In the genomic region with DNA sequence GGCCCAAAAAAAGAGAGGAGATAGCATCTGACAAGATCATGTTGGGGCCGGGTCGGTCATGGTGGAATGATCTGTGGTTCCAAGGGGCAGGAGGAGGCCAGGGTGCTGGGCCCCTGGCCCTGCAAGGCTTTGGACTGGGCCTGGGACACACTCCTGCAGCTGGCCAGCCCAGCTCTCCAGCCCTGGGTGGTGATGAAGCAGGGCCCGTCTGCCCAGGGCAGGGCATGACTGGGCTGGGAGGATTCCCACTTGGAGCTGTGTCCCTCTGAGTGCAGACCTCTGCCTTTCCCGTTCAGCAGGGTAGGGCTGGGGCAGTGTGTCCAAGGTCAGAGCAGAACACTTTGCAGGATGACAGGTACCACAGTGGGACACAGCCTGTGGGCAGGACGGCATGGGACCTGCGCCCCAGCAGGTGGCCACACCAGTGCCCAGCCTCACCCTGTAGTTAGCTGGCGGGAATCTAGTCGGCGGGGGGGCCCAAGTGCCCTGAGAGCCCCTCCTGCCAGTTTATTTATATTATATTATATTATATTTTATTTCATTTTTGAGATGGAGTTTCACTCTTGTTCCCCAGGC, we compare ENCODE assay signal across 25 cellular contexts. TPM values are rescaled to one million over a fixed set of nuclear protein-coding genes. Genes with fewer than 3 reads are reported as not detected.
DNase-seq lines count a peak whose midpoint lies in the region; ATAC-seq and TF ChIP-seq lines count a peak whose summit lies in the region.
"Had no signal": no experiment of that assay in that cellular context is flagged by ENCODE, and none has a peak within 500 bp of the region (broad histone marks: within the 10 kb centered on the region; RNA-seq: fewer than 3 reads in every experiment).

No MANE protein-coding gene starts in this region.

- H3K27me3 ChIP-seq in right cardiac atrium (ENCODE audit: control insufficient read depth, insufficient read depth): no peaks in the 10 kb centered on the region
- H3K27me3 ChIP-seq in right atrium auricular region: no peaks in the 10 kb centered on the region
- H3K27me3 ChIP-seq in dorsolateral prefrontal cortex: no peaks in the 10 kb centered on the region
- no peaks in the 10 kb centered on the region for H3K27me3 ChIP-seq in neural progenitor cell
- H3K27me3 ChIP-seq in hepatocyte: no peaks in the 10 kb centered on the region

- no peaks in the 10 kb centered on the region for H3F3A ChIP-seq in neural progenitor cell (ENCODE audit: low read depth)

- H2AFZ ChIP-seq in neural progenitor cell (replicated peaks) (no peak overlapping the region), hepatocyte (no peak overlapping the region)
- H2AFZ ChIP-seq: GM23338 had no signal

- H3K9me3 ChIP-seq in right cardiac atrium (ENCODE audit: control insufficient read depth, low read length): no peaks in the 10 kb centered on the region
- H3K9me3 ChIP-seq in right atrium auricular region: no peaks in the 10 kb centered on the region
- no peaks in the 10 kb centered on the region for H3K9me3 ChIP-seq in neural progenitor cell (ENCODE audit: low read depth)
- H3K9me3 ChIP-seq in hepatocyte (ENCODE audit: low read depth): no peaks in the 10 kb centered on the region
- H3K9me3 ChIP-seq: Caco-2 had no signal

- peaks cover 2% of the 10 kb centered on the region for H3K4me1 Mint-ChIP-seq in neural progenitor cell

- H3K4me3 ChIP-seq in right cardiac atrium (ENCODE audit: low read length) (no peak overlapping the region), right atrium auricular region (no peak overlapping the region), dorsolateral prefrontal cortex (no peak overlapping the region), neural progenitor cell (no peak overlapping the region), hepatocyte (no peak overlapping the region)
- H3K4me3 ChIP-seq: GM23338, K562, SK-N-MC had no signal

- H3K9me2 ChIP-seq in hepatocyte (replicated peaks; ENCODE audit: insufficient read depth): no peaks in the 10 kb centered on the region

- H4K20me1 ChIP-seq in neural progenitor cell (ENCODE audit: low read depth) (peaks cover 4% of the 10 kb centered on the region), hepatocyte (ENCODE audit: insufficient read depth, poor library complexity, severe bottlenecking) (no peaks in the 10 kb centered on the region)

- no peak overlapping the region for H3K4me3 Mint-ChIP-seq in neural progenitor cell
- H3K4me3 Mint-ChIP-seq: CD8-positive, alpha-beta T cell; GM23338 had no signal

- TF ChIP-seq CTCF in right atrium auricular region (IDR thresholded peaks at IDR 0.05) (no peak), dorsolateral prefrontal cortex (IDR thresholded peaks at IDR 0.05 in 54 of 56, conservative IDR thresholded peaks at IDR 0.05 in 2 of 56; ENCODE audit: low read depth in 1 of 56, partially characterized antibody in 56 of 56) (no peak), neural progenitor cell (IDR thresholded peaks at IDR 0.05) (no peak), hepatocyte (IDR thresholded peaks at IDR 0.05; ENCODE audit: poor library complexity) (no peak)

- no peaks in the 10 kb centered on the region for H3K36me3 Mint-ChIP-seq in neural progenitor cell

- H3K4me1 ChIP-seq in right cardiac atrium (ENCODE audit: control insufficient read depth, insufficient read depth, low read length) (peaks cover 2% of the 10 kb centered on the region), right atrium auricular region (peaks cover 0 to 10% of the 10 kb centered on the region in 2 donors), neural progenitor cell (no peaks in the 10 kb centered on the region), hepatocyte (ENCODE audit: insufficient read depth) (peaks cover 19% of the 10 kb centered on the region)

- intact Hi-C loops in right cardiac atrium (cut with DNase I): no loop called here
- intact Hi-C loops in dorsolateral prefrontal cortex (cut with DNase I): no loop called here

- no peak for ATAC-seq in right cardiac atrium
- no peak for ATAC-seq in HG03280 (IDR thresholded peaks at IDR 0.05; ENCODE audit: unreplicated experiment)
- ATAC-seq: CD8-positive, alpha-beta T cell; GM23338; K562 had no signal

- no peak overlapping the region for H3K9ac ChIP-seq in neural progenitor cell

- H3K9me3 Mint-ChIP-seq in neural progenitor cell: no peaks in the 10 kb centered on the region
- H3K9me3 Mint-ChIP-seq: CD8-positive, alpha-beta T cell; GM23338 had no signal

- H3K36me3 ChIP-seq in right atrium auricular region (peaks cover 20% of the 10 kb centered on the region), neural progenitor cell (no peaks in the 10 kb centered on the region), hepatocyte (replicated peaks; ENCODE audit: insufficient read depth, low read depth) (no peaks in the 10 kb centered on the region)

- peaks cover 2% of the 10 kb centered on the region for H3K27me3 Mint-ChIP-seq in neural progenitor cell (ENCODE audit: insufficient read depth, low read depth)

- 90% methylated on average over 9 of the region's 9 CpGs for WGBS in right cardiac atrium
- 91% methylated on average over 9 of the region's 9 CpGs for WGBS in hepatocyte (ENCODE audit: low lambda C conversion rate, missing lambda C conversion rate)

- no peak overlapping the region for H3K4me2 ChIP-seq in neural progenitor cell
- no peak overlapping the region for H3K4me2 ChIP-seq in hepatocyte
- H3K4me2 ChIP-seq: GM23338 had no signal

- H3K27ac ChIP-seq in right cardiac atrium (ENCODE audit: low read length) (no peak overlapping the region), right atrium auricular region (no peak overlapping the region), dorsolateral prefrontal cortex (peak overlapping the region in 30 of 59 donors; percentile 1 to 94 (median 72)), neural progenitor cell (no peak overlapping the region), hepatocyte (no peak overlapping the region)
- H3K27ac ChIP-seq: 22Rv1, SK-N-MC had no signal

- DNase-seq in right cardiac atrium: peak in 2 of 3 donors; percentile 16 to 35
- DNase-seq in right atrium auricular region (ENCODE audit: low spot score): no peak
- DNase-seq in dorsolateral prefrontal cortex: no peak
- DNase-seq in neural progenitor cell (ENCODE audit: low spot score): no peak
- no peak for DNase-seq in AG08396 (ENCODE audit: low spot score)
- no peak for DNase-seq in hepatocyte (ENCODE audit: low spot score)
- no peak for DNase-seq in NCI-H510A (lab: John Stamatoyannopoulos, UW)
- DNase-seq: AML-193; C1 segment of cervical spinal cord; Caco-2; CD8-positive, alpha-beta T cell; HCEC 1CT; Kasumi-1; MV-4-11; NCI-H1105; NCI-H1436 treated with DMSO at 0.1 percent for 48 hours; NCI-H2029 treated with DMSO at 0.1 percent for 48 hours; NCI-H2227 treated with DMSO at 0.1 percent for 48 hours; NCI-H69; SIG-M5 had no signal

- H3K27ac Mint-ChIP-seq in neural progenitor cell: peak overlapping the region; percentile 9
- H3K27ac Mint-ChIP-seq: CD8-positive, alpha-beta T cell; GM23338 had no signal

- H3K79me2 ChIP-seq in neural progenitor cell (ENCODE audit: low read depth) (no peaks in the 10 kb centered on the region), hepatocyte (peaks cover 6% of the 10 kb centered on the region)

RNA-seq across cellular contexts. Expression of gene MYO15B, which starts 27.6 kb away (rescaled TPM):
- total RNA-seq in right cardiac atrium (100 to 1,000 TPM in 1 of 4 donors, 10 to 100 TPM in 3; 75.8 to 131 (median 93.4) TPM), right atrium auricular region (10 to 100 TPM; 29.3 to 34.3 TPM), dorsolateral prefrontal cortex (100 to 1,000 TPM in 71 of 120 experiments, 10 to 100 TPM in 49; 51.8 to 266 (median 108) TPM), neural progenitor cell (ENCODE audit: low replicate concordance) (10.2 and 17.1 TPM in 2 replicates), hepatocyte (99.8 and 153 TPM in 2 replicates)
- polyA plus RNA-seq in right cardiac atrium (70.9 TPM), hepatocyte (124 and 132 TPM in 2 replicates)

RNA-seq across cellular contexts. Expression of gene LLGL2, which starts 34.5 kb away (rescaled TPM):
- 10 to 100 TPM in 1 of 4 donors, 1 to 10 TPM in 3; 5.7 to 10.4 (median 7.6) TPM for total RNA-seq in right cardiac atrium
- polyA plus RNA-seq in right cardiac atrium: 8.6 TPM
- total RNA-seq in right atrium auricular region: 1 to 10 TPM; 4.1 to 8.5 TPM
- total RNA-seq in dorsolateral prefrontal cortex: 10 to 100 TPM in 65 of 120 experiments, 1 to 10 TPM in 55; 3.2 to 31.5 (median 10.6) TPM
- 16.6 and 60.2 TPM in 2 replicates for total RNA-seq in neural progenitor cell (ENCODE audit: low replicate concordance)
- total RNA-seq in hepatocyte: 60.9 and 81.8 TPM in 2 replicates
- polyA plus RNA-seq in hepatocyte: 154 and 194 TPM in 2 replicates

RNA-seq across cellular contexts. Expression of gene TSEN54, which starts 43.7 kb away (rescaled TPM):
- 1 to 10 TPM; 5.9 to 7.1 (median 6.8) TPM for total RNA-seq in right cardiac atrium
- polyA plus RNA-seq in right cardiac atrium: 9.6 TPM
- 10 to 100 TPM in 1 of 2 donors, 1 to 10 TPM in 1; 9.6 to 13.8 TPM for total RNA-seq in right atrium auricular region
- 10 to 100 TPM; 14.4 to 45.4 (median 27.2) TPM for total RNA-seq in dorsolateral prefrontal cortex
- 20.5 and 47.8 TPM in 2 replicates for total RNA-seq in neural progenitor cell (ENCODE audit: low replicate concordance)
- total RNA-seq in hepatocyte: 30.4 and 42.5 TPM in 2 replicates
- 46.3 and 52.3 TPM in 2 replicates for polyA plus RNA-seq in hepatocyte

RNA-seq across cellular contexts. Expression of gene CASKIN2, which starts 44.7 kb away (rescaled TPM):
- 10 to 100 TPM; 38.0 to 50.4 (median 46.4) TPM for total RNA-seq in right cardiac atrium
- 25.9 TPM for polyA plus RNA-seq in right cardiac atrium
- 10 to 100 TPM; 18.3 to 28.7 TPM for total RNA-seq in right atrium auricular region
- 10 to 100 TPM; 23.3 to 80.3 (median 41.6) TPM for total RNA-seq in dorsolateral prefrontal cortex
- 5.7 and 12.6 TPM in 2 replicates for total RNA-seq in neural progenitor cell (ENCODE audit: low replicate concordance)
- total RNA-seq in hepatocyte: 5.3 and 9.8 TPM in 2 replicates
- 14.5 and 16.2 TPM in 2 replicates for polyA plus RNA-seq in hepatocyte

Comparison
In these comparisons a context has a peak if more than half of its experiments do, and no peak if none do; other contexts are left out.
1. DNase-seq: peak in right cardiac atrium (2 of 3); none in right atrium auricular region (single experiment), dorsolateral prefrontal cortex (0 of 10), neural progenitor cell (single experiment), AG08396 (single experiment), hepatocyte (single experiment) and NCI-H510A (single experiment).
2. H3K27ac ChIP-seq: peak in dorsolateral prefrontal cortex (30 of 59); none in right cardiac atrium (single experiment), right atrium auricular region (0 of 2), neural progenitor cell (single experiment) and hepatocyte (single experiment).